35 cellular contexts compared by ENCODE assay signal in the genomic region with DNA sequence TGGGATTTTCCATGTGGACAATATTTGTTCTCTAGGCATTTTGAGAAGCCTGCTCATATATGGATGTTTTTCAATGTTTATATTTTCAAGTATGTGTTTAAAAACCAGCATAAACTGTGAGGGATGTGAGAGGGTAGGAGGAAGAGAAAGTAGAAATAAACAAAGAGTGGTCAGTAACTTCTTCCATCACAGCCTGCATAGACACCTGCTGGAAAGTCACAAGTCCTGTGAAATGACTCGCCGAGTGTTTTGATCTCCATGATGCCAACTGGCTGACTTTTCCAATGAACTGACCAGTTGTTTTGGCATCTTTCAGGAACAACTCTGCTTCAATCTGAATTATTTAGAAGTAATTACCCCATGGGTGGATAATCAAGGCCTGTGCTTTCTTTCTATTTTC.
"Had no signal": no experiment of that assay in that cellular context is flagged by ENCODE, and none has a peak within 500 bp of the region (broad histone marks: within the 10 kb centered on the region; RNA-seq: fewer than 3 reads in every experiment).

No MANE protein-coding gene starts in this region.

- H3K4me3 Mint-ChIP-seq: activated B cell treated with CpG ODN at 0.5 μM for 24 hours; activated CD8-positive, alpha-beta T cell treated with anti-CD3 and anti-CD28 coated beads for 36 hours; activated naive CD4-positive, alpha-beta T cell treated with anti-CD3 and anti-CD28 coated beads, Interleukin-2, amount 50 U/mL, for 24 hours; activated naive CD8-positive, alpha-beta T cell treated with anti-CD3 and anti-CD28 coated beads for 36 hours; activated naive CD8-positive, alpha-beta T cell treated with anti-CD3 and anti-CD28 coated beads, Interleukin-2, amount 50 U/mL, for 24 hours; activated T-cell treated with anti-CD3 and anti-CD28 coated beads, Interleukin-2, amount 50 U/mL, for 4 hours; activated T-helper 17 cell treated with anti-CD3 and anti-CD28 coated beads, Interleukin-2, amount 50 U/mL, for 72 hours; T-helper 2 cell treated with Interferon-gamma antibody and Interleukin-4, amounts not matched to agents 5 μg/mL and 100 μg/mL, for 36 hours had no signal

- ATAC-seq: activated CD4-positive, CD25-positive, alpha-beta regulatory T cell treated with anti-CD3 and anti-CD28 coated beads, Interleukin-2, amount 50 U/mL, for 24 hours; activated CD8-positive, alpha-beta T cell treated with anti-CD3 and anti-CD28 coated beads for 36 hours; activated naive CD8-positive, alpha-beta T cell treated with anti-CD3 and anti-CD28 coated beads, Interleukin-2, amount 50 U/mL, for 24 hours; activated T-cell treated with anti-CD3 and anti-CD28 coated beads, Interleukin-2, amount 50 U/mL, for 4 hours; activated T-helper 17 cell treated with anti-CD3 and anti-CD28 coated beads, Interleukin-2, amount 50 U/mL, for 72 hours; gastroesophageal sphincter; heart right ventricle had no signal

- H3K9me3 Mint-ChIP-seq: activated B cell treated with CpG ODN at 0.5 μM for 24 hours; activated CD8-positive, alpha-beta T cell treated with anti-CD3 and anti-CD28 coated beads for 36 hours; activated naive CD4-positive, alpha-beta T cell treated with anti-CD3 and anti-CD28 coated beads, Interleukin-2, amount 50 U/mL, for 24 hours; activated naive CD8-positive, alpha-beta T cell treated with anti-CD3 and anti-CD28 coated beads for 36 hours; T-helper 2 cell treated with Interferon-gamma antibody and Interleukin-4, amounts not matched to agents 5 μg/mL and 100 μg/mL, for 36 hours had no signal

- H3K27me3 Mint-ChIP-seq: activated B cell treated with CpG ODN at 0.5 μM for 24 hours; activated CD8-positive, alpha-beta T cell treated with anti-CD3 and anti-CD28 coated beads for 36 hours; activated naive CD4-positive, alpha-beta T cell treated with anti-CD3 and anti-CD28 coated beads, Interleukin-2, amount 50 U/mL, for 24 hours; activated naive CD8-positive, alpha-beta T cell treated with anti-CD3 and anti-CD28 coated beads for 36 hours; activated naive CD8-positive, alpha-beta T cell treated with anti-CD3 and anti-CD28 coated beads, Interleukin-2, amount 50 U/mL, for 24 hours; activated T-helper 17 cell treated with anti-CD3 and anti-CD28 coated beads, Interleukin-2, amount 50 U/mL, for 72 hours had no signal

- H2AFZ ChIP-seq: hepatocyte had no signal

- H3K4me3 ChIP-seq: adrenal gland, breast epithelium, cardiac muscle cell, colonic mucosa, esophagus squamous epithelium, gastroesophageal sphincter, heart right ventricle, hepatocyte had no signal

- H3K4me1 ChIP-seq: adrenal gland, breast epithelium, colonic mucosa, esophagus squamous epithelium, gastroesophageal sphincter, heart right ventricle had no signal

- H3K27ac Mint-ChIP-seq: activated B cell treated with CpG ODN at 0.5 μM for 24 hours; activated CD8-positive, alpha-beta T cell treated with anti-CD3 and anti-CD28 coated beads for 36 hours; activated naive CD4-positive, alpha-beta T cell treated with anti-CD3 and anti-CD28 coated beads, Interleukin-2, amount 50 U/mL, for 24 hours; activated naive CD8-positive, alpha-beta T cell treated with anti-CD3 and anti-CD28 coated beads for 36 hours; activated naive CD8-positive, alpha-beta T cell treated with anti-CD3 and anti-CD28 coated beads, Interleukin-2, amount 50 U/mL, for 24 hours; activated T-helper 17 cell treated with anti-CD3 and anti-CD28 coated beads, Interleukin-2, amount 50 U/mL, for 72 hours; T-helper 2 cell treated with Interferon-gamma antibody and Interleukin-4, amounts not matched to agents 5 μg/mL and 100 μg/mL, for 36 hours had no signal

- H3K27ac ChIP-seq: adrenal gland, breast epithelium, cardiac muscle cell, colonic mucosa, epithelial cell of prostate, esophagus squamous epithelium, gastroesophageal sphincter, heart right ventricle, hepatocyte, WERI-Rb-1 had no signal

- H3K4me1 Mint-ChIP-seq: activated naive CD4-positive, alpha-beta T cell treated with anti-CD3 and anti-CD28 coated beads, Interleukin-2, amount 50 U/mL, for 24 hours; activated naive CD8-positive, alpha-beta T cell treated with anti-CD3 and anti-CD28 coated beads for 36 hours; activated naive CD8-positive, alpha-beta T cell treated with anti-CD3 and anti-CD28 coated beads, Interleukin-2, amount 50 U/mL, for 24 hours; activated T-helper 17 cell treated with anti-CD3 and anti-CD28 coated beads, Interleukin-2, amount 50 U/mL, for 72 hours had no signal

- H3K36me3 Mint-ChIP-seq: activated naive CD4-positive, alpha-beta T cell treated with anti-CD3 and anti-CD28 coated beads, Interleukin-2, amount 50 U/mL, for 24 hours; activated naive CD8-positive, alpha-beta T cell treated with anti-CD3 and anti-CD28 coated beads for 36 hours; brain had no signal

- DNase-seq: activated B cell treated with CpG ODN at 0.5 μM for 24 hours; activated CD4-positive, alpha-beta T cell treated with anti-CD3 and anti-CD28 coated beads for 48 hours; activated CD4-positive, alpha-beta T cell treated with anti-CD3 and anti-CD28 coated beads, Interleukin-2, amount 50 U/mL, for 1 hour; activated CD4-positive, alpha-beta T cell treated with anti-CD3 and anti-CD28 coated beads, Interleukin-2, amount 50 U/mL, for 48 hours; activated CD8-positive, alpha-beta memory T cell treated with anti-CD3 and anti-CD28 coated beads for 24 hours; activated CD8-positive, alpha-beta T cell treated with anti-CD3 and anti-CD28 coated beads for 36 hours; activated effector memory CD4-positive, alpha-beta T cell treated with Interleukin-2 at 50 U/mL for 16 hours; activated gamma-delta T cell treated with Interleukin-2 at 50 U/mL for 16 hours; activated naive CD4-positive, alpha-beta T cell treated with Interleukin-2 at 50 U/mL for 16 hours; activated naive CD8-positive, alpha-beta T cell treated with anti-CD3 and anti-CD28 coated beads for 36 hours; activated naive CD8-positive, alpha-beta T cell treated with anti-CD3 and anti-CD28 coated beads, Interleukin-2, amount 50 U/mL, for 24 hours; activated T-cell treated with anti-CD3 and anti-CD28 coated beads, Interleukin-2, amount 50 U/mL, for 4 hours; adrenal gland; aorta; central memory CD4-positive, alpha-beta T cell; cerebellar nuclear complex; colonic mucosa; effector CD8-positive, alpha-beta T cell; esophagus squamous epithelium; foreskin melanocyte; heart right ventricle; T1000; WERI-Rb-1 had no signal

- H3K27me3 ChIP-seq: adrenal gland, cardiac muscle cell, colonic mucosa, esophagus squamous epithelium, gastroesophageal sphincter, heart right ventricle, hepatocyte had no signal

- H3K9me3 ChIP-seq: adrenal gland, breast epithelium, colonic mucosa, esophagus squamous epithelium, gastroesophageal sphincter, heart right ventricle had no signal

- H3K79me2 ChIP-seq: hepatocyte had no signal

- H3K36me3 ChIP-seq: adrenal gland, breast epithelium, cardiac muscle cell, colonic mucosa, esophagus squamous epithelium, gastroesophageal sphincter, heart right ventricle, WERI-Rb-1 had no signal

- H3K4me2 ChIP-seq: hepatocyte had no signal

- FAIRE-seq: endometrium, endothelial cell of umbilical vein had no signal
